In genomic region chr4:98557497-98557896, GRCh38 we compare ENCODE assay signal across 15 cellular contexts.
DNase-seq lines count a peak whose midpoint lies in the region; ATAC-seq and TF ChIP-seq lines count a peak whose summit lies in the region.
"Had no signal": no experiment of that assay in that cellular context is flagged by ENCODE, and none has a peak within 500 bp of the region (broad histone marks: within the 10 kb centered on the region; RNA-seq: fewer than 3 reads in every experiment).

No MANE protein-coding gene starts in this region.

- no peak for TF ChIP-seq POLR2A in IMR-90 (IDR thresholded peaks at IDR 0.05; ENCODE audit: low read depth, low read length)

- peaks cover 23 to 55% of the 10 kb centered on the region in 2 experiments for H3K79me1 ChIP-seq in IMR-90 (ENCODE audit: low read depth in 1 of 2, low read length in 2 of 2)

- intact Hi-C loops in A673 (cut with micrococcal nuclease; ENCODE audit: unreplicated experiment) (loop anchor here (10.0 kb wide), 1 partner anchor 293 kb away; the partner anchor contains the start of gene RAP1GDS1), IMR-90 (cut with micrococcal nuclease) (no loop called here), Caco-2 (cut with micrococcal nuclease; ENCODE audit: unreplicated experiment) (no loop called here)

- DNase-seq in A673 (ENCODE audit: low spot score) (peak; percentile 79), IMR-90 (peak; percentile 75), brain microvascular endothelial cell (peak; percentile 82), iris pigment epithelial cell (ENCODE audit: low read depth) (peak; percentile 88), Caco-2 (no peak), NCI-H1417 treated with DMSO at 0.1 percent for 48 hours (lab: John Stamatoyannopoulos, UW) (no peak)
- DNase-seq in stimulated activated CD4-positive, alpha-beta T cell treated with anti-CD3 and anti-CD28 coated beads, Interleukin-4, amount 100 ng/mL, for 4 hours = no peak
- DNase-seq: midbrain; MV-4-11; NK-92 treated with Interleukin-12 subunit alpha and Interleukin-12 subunit beta, amount 100 ng/mL, for 24 hours; small intestine; stimulated activated CD8-positive, alpha-beta memory T cell treated with anti-CD3 and anti-CD28 coated beads, Interleukin-4, amount 100 ng/mL, for 48 hours had no signal

- H3K9me3 ChIP-seq in A673 (ENCODE audit: low read depth, low read length, poor library complexity, severe bottlenecking) = no peaks in the 10 kb centered on the region
- H3K9me3 ChIP-seq in IMR-90 (ENCODE audit: control insufficient read depth, insufficient read depth, low read length) = no peaks in the 10 kb centered on the region
- H3K9me3 ChIP-seq in Caco-2 = no peaks in the 10 kb centered on the region
- H3K9me3 ChIP-seq: ascending aorta, gastroesophageal sphincter had no signal

- no peak overlapping the region for H3K4me3 Mint-ChIP-seq in Caco-2 (ENCODE audit: unreplicated experiment)

- in situ Hi-C loops in IMR-90 (cut with MboI; ENCODE audit: low sequenced_read_pairs) = no loop called here
- in situ Hi-C loops in brain microvascular endothelial cell (cut with HindIII; ENCODE audit: low pct_ligation_motif_present, low sequenced_read_pairs) = no loop called here

- no peak overlapping the region for H2BK120ac ChIP-seq in IMR-90 (ENCODE audit: low read depth, low read length)

- CTCF ChIA-PET in A673 (lab: Charles Lee) (no interaction called here), IMR-90 (lab: Yijun Ruan, JAX) (no interaction called here), Caco-2 (lab: Charles Lee) (no interaction called here)

- no peak overlapping the region for H4K8ac ChIP-seq in IMR-90 (ENCODE audit: low read depth in 2 of 2, low read length in 2 of 2)

- H3K4me1 ChIP-seq in A673 (ENCODE audit: insufficient read depth, low read length, poor library complexity, severe bottlenecking) (peaks cover 66% of the 10 kb centered on the region), IMR-90 (ENCODE audit: control insufficient read depth, insufficient read depth, low read length) (peaks cover 12% of the 10 kb centered on the region), Caco-2 (no peaks in the 10 kb centered on the region)

- no peak for TF ChIP-seq CTCF in A673 (conservative IDR thresholded peaks at IDR 0.05; ENCODE audit: low read depth, low read length)
- no peak for TF ChIP-seq CTCF in IMR-90 (conservative IDR thresholded peaks at IDR 0.05; ENCODE audit: low read depth, low read length)
- TF ChIP-seq CTCF in brain microvascular endothelial cell (IDR thresholded peaks at IDR 0.05; ENCODE audit: low read depth, low read length, missing control alignments) = no peak
- no peak for TF ChIP-seq CTCF in Caco-2 (IDR thresholded peaks at IDR 0.05; ENCODE audit: insufficient read depth in 1 of 2, low read depth in 1 of 2, low read length in 1 of 2, severe bottlenecking in 1 of 2, unreplicated experiment in 1 of 2)

- H3K18ac ChIP-seq in IMR-90 (ENCODE audit: low read depth, low read length) = no peak overlapping the region; the same call in 1 of the 2 replicates

- H2AFZ ChIP-seq in IMR-90 (replicated peaks; ENCODE audit: low read length, poor library complexity) = peak overlapping the region; percentile 39

- H3K36me3 Mint-ChIP-seq in Caco-2 (ENCODE audit: insufficient read depth, unreplicated experiment) = no peaks in the 10 kb centered on the region

- no peak overlapping the region for H3K56ac ChIP-seq in IMR-90 (ENCODE audit: extremely low read depth, insufficient read depth, low read length)

- no peaks in the 10 kb centered on the region for H3K9me3 Mint-ChIP-seq in Caco-2 (ENCODE audit: unreplicated experiment)

- H3K14ac ChIP-seq in IMR-90 (replicated peaks; ENCODE audit: low read depth, low read length) = no peak overlapping the region

- no peak for TF ChIP-seq RAD21 in IMR-90 (IDR thresholded peaks at IDR 0.05; ENCODE audit: low read length)

- no peak overlapping the region for H2BK15ac ChIP-seq in IMR-90 (ENCODE audit: low read depth, low read length)

- POLR2A ChIA-PET in A673 (lab: Charles Lee; ENCODE audit: low non-redundant PET) (no interaction called here), IMR-90 (lab: Charles Lee; ENCODE audit: unreplicated experiment) (no interaction called here), Caco-2 (lab: Charles Lee) (no interaction called here)

- no peak overlapping the region for H3K9ac ChIP-seq in IMR-90 (ENCODE audit: low read depth, low read length)

- H4K5ac ChIP-seq in IMR-90 (ENCODE audit: low read depth, low read length) = no peak overlapping the region

- no peak overlapping the region for H2AK5ac ChIP-seq in IMR-90 (ENCODE audit: low read depth, low read length)

- no peak overlapping the region for H3K4ac ChIP-seq in IMR-90 (ENCODE audit: low read depth, low read length)

- dilution Hi-C loops in IMR-90 (cut with HindIII; ENCODE audit: low sequenced_read_pairs, unreplicated experiment) = no loop called here

- no peak overlapping the region for H3K4me3 ChIP-seq in A673 (ENCODE audit: low read depth, low read length, poor library complexity, severe bottlenecking)
- H3K4me3 ChIP-seq in IMR-90 (ENCODE audit: insufficient read depth, low read depth, low read length) = no peak overlapping the region
- H3K4me3 ChIP-seq in brain microvascular endothelial cell (ENCODE audit: low read depth, low read length) = no peak overlapping the region
- no peak overlapping the region for H3K4me3 ChIP-seq in Caco-2 (ENCODE audit: low read depth, low read length)
- H3K4me3 ChIP-seq: ascending aorta, gastroesophageal sphincter had no signal

- H3K27ac Mint-ChIP-seq in Caco-2 (ENCODE audit: unreplicated experiment) = no peak overlapping the region

- no peaks in the 10 kb centered on the region for H3K27me3 Mint-ChIP-seq in Caco-2 (ENCODE audit: insufficient read depth, unreplicated experiment)

- H2BK20ac ChIP-seq in IMR-90 (ENCODE audit: low read depth, low read length) = no peak overlapping the region

- H3K27ac ChIP-seq in A673 (ENCODE audit: low read depth, low read length, poor library complexity, severe bottlenecking) = peak overlapping the region; percentile 73
- H3K27ac ChIP-seq in IMR-90 (ENCODE audit: insufficient read depth, low read length) = no peak overlapping the region
- H3K27ac ChIP-seq in brain microvascular endothelial cell = no peak overlapping the region
- H3K27ac ChIP-seq: ascending aorta, gastroesophageal sphincter had no signal

- H3K27me3 ChIP-seq in A673 (replicated peaks; ENCODE audit: insufficient read depth, low read depth, low read length, poor library complexity) = no peaks in the 10 kb centered on the region
- H3K27me3 ChIP-seq in IMR-90 (ENCODE audit: control insufficient read depth, insufficient read depth, low read length) = no peaks in the 10 kb centered on the region
- no peaks in the 10 kb centered on the region for H3K27me3 ChIP-seq in brain microvascular endothelial cell (replicated peaks)
- no peaks in the 10 kb centered on the region for H3K27me3 ChIP-seq in Caco-2 (replicated peaks; ENCODE audit: control insufficient read depth, insufficient read depth, low read length)
- H3K27me3 ChIP-seq: ascending aorta, gastroesophageal sphincter had no signal

- no peaks in the 10 kb centered on the region for H3K4me1 Mint-ChIP-seq in Caco-2 (ENCODE audit: low read depth, unreplicated experiment)

- no peaks in the 10 kb centered on the region for H3K36me3 ChIP-seq in A673 (ENCODE audit: insufficient read depth, low read length, poor library complexity, severe bottlenecking)
- H3K36me3 ChIP-seq in IMR-90 (ENCODE audit: control insufficient read depth, insufficient read depth, low read length) = peaks cover 2% of the 10 kb centered on the region; the same call in 1 of the 2 replicates
- H3K36me3 ChIP-seq in brain microvascular endothelial cell (replicated peaks) = no peaks in the 10 kb centered on the region
- no peaks in the 10 kb centered on the region for H3K36me3 ChIP-seq in Caco-2 (ENCODE audit: control insufficient read depth, insufficient read depth, low read length)
- H3K36me3 ChIP-seq: ascending aorta, gastroesophageal sphincter had no signal

- H4K20me1 ChIP-seq in IMR-90 (ENCODE audit: insufficient read depth, low read length) = peaks cover 9% of the 10 kb centered on the region; the same call in 1 of the 2 replicates

- WGBS in IMR-90 (ENCODE audit: extremely low coverage in 2 of 2, insufficient read length in 1 of 2), 2 experiments = no CpG with 5 or more reads among the region's 5 CpGs

- H3K23ac ChIP-seq in IMR-90 (ENCODE audit: low read depth, low read length) = no peak overlapping the region

- peaks cover 10% of the 10 kb centered on the region for H3K9me1 ChIP-seq in IMR-90 (ENCODE audit: insufficient read depth, low read length)

- no peak overlapping the region for H4K91ac ChIP-seq in IMR-90 (ENCODE audit: insufficient read depth, low read depth, low read length)

- H3K4me2 ChIP-seq in IMR-90 (ENCODE audit: low read depth, low read length) = no peak overlapping the region; the same call in 1 of the 2 replicates

- no peak overlapping the region for H2AK9ac ChIP-seq in IMR-90 (replicated peaks; ENCODE audit: low read depth, low read length, poor library complexity)

- peak overlapping the region; percentile 7 for H2BK5ac ChIP-seq in IMR-90 (ENCODE audit: low read depth, low read length, poor library complexity, severe bottlenecking)

- ATAC-seq in IMR-90 (ENCODE audit: low read depth) (peak; percentile 59), HG03025 (IDR thresholded peaks at IDR 0.05; ENCODE audit: low FRiP score, unreplicated experiment) (no peak)
- ATAC-seq: gastroesophageal sphincter had no signal

- no TSS peak for BruUV-seq in A673 (replicated peaks; lab: Mats Ljungman, UMichigan)
- BruUV-seq in IMR-90 (replicated peaks; lab: Mats Ljungman, UMichigan) = no TSS peak
- no TSS peak for BruUV-seq in Caco-2 (replicated peaks; lab: Mats Ljungman, UMichigan)

TF ChIP-seq in IMR-90, 13 proteins besides CTCF, POLR2A, EP300 and RAD21:
- TF ChIP-seq MAZ (IDR thresholded peaks at IDR 0.05; ENCODE audit: borderline replicate concordance, low read depth, low read length) (no peak), CEBPB (IDR thresholded peaks at IDR 0.05; ENCODE audit: low read depth, low read length) (peak; percentile 76), MAFK (IDR thresholded peaks at IDR 0.05; ENCODE audit: low read depth, low read length) (0 out of 2 replicates have a peak, but pooled peaks have one; percentile 27), USF2 (IDR thresholded peaks at IDR 0.05; ENCODE audit: low read depth, low read length) (peak; percentile 87)

Comparison
In these comparisons a context has a peak if more than half of its experiments do, and no peak if none do; other contexts are left out.
1. DNase-seq: peak in A673 (single experiment), IMR-90 (single experiment), brain microvascular endothelial cell (single experiment) and iris pigment epithelial cell (single experiment); none in stimulated activated CD4-positive, alpha-beta T cell treated with anti-CD3 and anti-CD28 coated beads, Interleukin-4, amount 100 ng/mL, for 4 hours (0 of 2), Caco-2 (0 of 2) and NCI-H1417 treated with DMSO at 0.1 percent for 48 hours (single experiment).